In genomic region chr2:36405183-36405582, GRCh38 we compare ENCODE assay signal across 1 cellular context.
TF ChIP-seq lines count a peak whose summit lies in the region.

No MANE protein-coding gene starts in this region.

TF ChIP-seq in IMR-90, 13 proteins besides CTCF, POLR2A, EP300 and RAD21:
- TF ChIP-seq FOS (IDR thresholded peaks at IDR 0.05; ENCODE audit: low read depth, low read length) (no peak), BHLHE40 (IDR thresholded peaks at IDR 0.05; ENCODE audit: low read depth, low read length) (no peak), NFE2L2 (IDR thresholded peaks at IDR 0.05; ENCODE audit: low read depth, low read length) (no peak)
TF ChIP-seq in IMR-90: peak in this region for 0.
